In the genomic region with DNA sequence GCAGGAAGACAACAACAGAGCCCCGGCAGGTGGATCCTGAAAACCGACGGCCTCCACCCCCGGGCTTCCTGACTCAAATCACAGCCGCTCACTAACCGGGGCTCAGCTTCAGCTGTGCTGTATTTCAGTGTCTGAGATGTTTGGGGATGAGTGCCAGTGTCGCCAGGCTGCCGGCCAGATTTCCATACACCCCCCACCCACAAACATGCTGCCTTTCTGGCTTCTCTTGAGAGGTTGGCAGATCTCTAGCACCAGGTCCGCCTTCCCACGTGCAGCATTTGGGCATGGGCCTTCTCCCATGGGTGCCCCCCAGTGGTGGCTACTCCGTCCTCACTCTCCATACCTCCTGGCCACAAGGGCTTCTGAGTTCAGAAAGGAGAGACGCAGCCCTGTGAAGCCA, we compare ENCODE assay signal across 13 cellular contexts. TPM values are rescaled to one million over a fixed set of nuclear protein-coding genes. Genes with fewer than 3 reads are reported as not detected.
DNase-seq lines count a peak whose midpoint lies in the region; ATAC-seq and TF ChIP-seq lines count a peak whose summit lies in the region.
"Had no signal": no experiment of that assay in that cellular context is flagged by ENCODE, and none has a peak within 500 bp of the region (broad histone marks: within the 10 kb centered on the region; RNA-seq: fewer than 3 reads in every experiment).

No MANE protein-coding gene starts in this region.

- intact Hi-C loops in mammary epithelial cell (cut with micrococcal nuclease): loop anchor here (1.0 kb wide), 1 partner anchor 27 kb away; no protein-coding TSS in a partner anchor
- intact Hi-C loops in breast epithelium (cut with DNase I; ENCODE audit: low total_unique reads): no loop called here
- intact Hi-C loops in prostate gland (cut with DNase I): no loop called here
- intact Hi-C loops in lower lobe of right lung (cut with DNase I): no loop called here

- in situ Hi-C loops in mammary epithelial cell (cut with MboI; ENCODE audit: low sequenced_read_pairs in 2 of 2): no loop called here

- no peak overlapping the region for H3K4me3 ChIP-seq in mammary epithelial cell (replicated peaks in 1 of 3; ENCODE audit: insufficient read depth in 1 of 3, low read depth in 2 of 3, low read length in 3 of 3)
- H3K4me3 ChIP-seq in breast epithelium: no peak overlapping the region
- H3K4me3 ChIP-seq in prostate gland: no peak overlapping the region
- no peak overlapping the region for H3K4me3 ChIP-seq in lower lobe of right lung
- H3K4me3 ChIP-seq: smooth muscle cell had no signal

- no peaks in the 10 kb centered on the region for H4K20me1 ChIP-seq in mammary epithelial cell (ENCODE audit: insufficient read depth, low read length)

- H3K79me2 ChIP-seq in mammary epithelial cell (ENCODE audit: insufficient read depth, low read length): no peaks in the 10 kb centered on the region

- H3K4me1 ChIP-seq in mammary epithelial cell (ENCODE audit: insufficient read depth, low read length) (no peaks in the 10 kb centered on the region), breast epithelium (no peaks in the 10 kb centered on the region), prostate gland (replicated peaks) (no peaks in the 10 kb centered on the region), lower lobe of right lung (peaks cover 9% of the 10 kb centered on the region)

- H3K27me3 ChIP-seq in mammary epithelial cell (ENCODE audit: insufficient read depth, low read length) (no peaks in the 10 kb centered on the region), breast epithelium (no peaks in the 10 kb centered on the region), prostate gland (replicated peaks; ENCODE audit: insufficient read depth) (no peaks in the 10 kb centered on the region), lower lobe of right lung (ENCODE audit: low read depth) (no peaks in the 10 kb centered on the region)

- H3K27ac ChIP-seq in mammary epithelial cell (ENCODE audit: insufficient read depth, low read depth, low read length) (no peak overlapping the region), breast epithelium (no peak overlapping the region), prostate gland (no peak overlapping the region), lower lobe of right lung (no peak overlapping the region)
- H3K27ac ChIP-seq: RWPE1 had no signal

- H3K36me3 ChIP-seq in mammary epithelial cell (ENCODE audit: insufficient read depth, low read length) (no peaks in the 10 kb centered on the region), breast epithelium (no peaks in the 10 kb centered on the region), prostate gland (no peaks in the 10 kb centered on the region), lower lobe of right lung (peaks cover 33% of the 10 kb centered on the region)

- 44% methylated on average over 6 of the region's 12 CpGs for WGBS in mammary epithelial cell (ENCODE audit: low coverage, missing lambda C conversion rate)
- WGBS in prostate gland: 24% methylated on average over 12 of the region's 12 CpGs

- DNase-seq in mammary epithelial cell: peak; percentile 12
- no peak for DNase-seq in breast epithelium (ENCODE audit: low spot score in 2 of 2)
- DNase-seq in NCI-H1694 (lab: John Stamatoyannopoulos, UW): peak; percentile 19
- peak; percentile 44 for DNase-seq in cerebellar cortex (ENCODE audit: low spot score)
- peak; percentile 47 for DNase-seq in occipital lobe (lab: John Stamatoyannopoulos, UW)
- no peak for DNase-seq in prostate gland (ENCODE audit: low spot score)
- DNase-seq in lower lobe of right lung: no peak
- DNase-seq: immature natural killer cell, natural killer cell, NCI-H2029 had no signal

- CTCF ChIA-PET in mammary epithelial cell (lab: Charles Lee; ENCODE audit: low non-redundant PET): no interaction called here

- H3K9me3 ChIP-seq in mammary epithelial cell (replicated peaks; ENCODE audit: insufficient read depth, low read length) (no peaks in the 10 kb centered on the region), breast epithelium (no peaks in the 10 kb centered on the region), prostate gland (no peaks in the 10 kb centered on the region), lower lobe of right lung (no peaks in the 10 kb centered on the region)

- no peak overlapping the region for H2AFZ ChIP-seq in mammary epithelial cell (ENCODE audit: low read depth, low read length)

- no peak for TF ChIP-seq POLR2A in breast epithelium (IDR thresholded peaks at IDR 0.05)
- TF ChIP-seq POLR2A in prostate gland (IDR thresholded peaks at IDR 0.05): no peak

- no peak overlapping the region for H3K9ac ChIP-seq in mammary epithelial cell (ENCODE audit: insufficient read depth, low read length)

- H3K4me2 ChIP-seq in mammary epithelial cell (ENCODE audit: insufficient read depth, low read depth, low read length): no peak overlapping the region
- H3K4me2 ChIP-seq: smooth muscle cell had no signal

- ATAC-seq in lower lobe of right lung (no peak), HG03135 (IDR thresholded peaks at IDR 0.05; ENCODE audit: unreplicated experiment) (no peak)
- ATAC-seq: natural killer cell had no signal

- dilution Hi-C loops in mammary epithelial cell (cut with HindIII; ENCODE audit: low sequenced_read_pairs): no loop called here

- TF ChIP-seq CTCF in mammary epithelial cell (conservative IDR thresholded peaks at IDR 0.05 in 1 of 2, IDR thresholded peaks at IDR 0.05 in 1 of 2; ENCODE audit: extremely low read depth in 1 of 2, insufficient read depth in 1 of 2, low read depth in 1 of 2, low read length in 2 of 2) (peak; percentile 31 to 60), breast epithelium (IDR thresholded peaks at IDR 0.05) (no peak), prostate gland (IDR thresholded peaks at IDR 0.05) (peak in 1 of 4 experiments; percentile 31), lower lobe of right lung (IDR thresholded peaks at IDR 0.05) (no peak)

- BruUV-seq in mammary epithelial cell (replicated peaks; lab: Mats Ljungman, UMichigan): no TSS peak

RNA-seq across cellular contexts. Expression of gene KCNAB2, which starts 34.8 kb away (rescaled TPM):
- total RNA-seq in mammary epithelial cell (1 to 10 TPM; 4.8 to 7.4 TPM), breast epithelium (10 to 100 TPM in 1 of 3 donors, 1 to 10 TPM in 2; 6.9 to 19.8 (median 9.8) TPM), occipital lobe (5.1 TPM), prostate gland (1 to 10 TPM; 2.0 to 5.5 TPM), lower lobe of right lung (119 TPM)
- polyA plus RNA-seq in mammary epithelial cell: 4.8 TPM
- polyA minus RNA-seq in mammary epithelial cell: 14.3 TPM

Comparison
In these comparisons a context has a peak if more than half of its experiments do, and no peak if none do; other contexts are left out.
1. DNase-seq: peak in mammary epithelial cell (single experiment), NCI-H1694 (single experiment), cerebellar cortex (single experiment) and occipital lobe (single experiment); none in breast epithelium (0 of 2), prostate gland (single experiment) and lower lobe of right lung (single experiment).
2. CTCF ChIP-seq: peak in mammary epithelial cell (2 of 2); none in breast epithelium (0 of 3) and lower lobe of right lung (single experiment).